In genomic region chr12:127664901-127665300, GRCh38 we compare ENCODE assay signal across 16 cellular contexts.
A peak's percentile ranks its signal among the peaks of the same experiment; 100 is the strongest.
DNase-seq lines count a peak whose midpoint lies in the region; FAIRE-seq and TF ChIP-seq lines count a peak whose summit lies in the region.
"Had no signal": no experiment of that assay in that cellular context is flagged by ENCODE, and none has a peak within 500 bp of the region (broad histone marks: within the 10 kb centered on the region; RNA-seq: fewer than 3 reads in every experiment).

No MANE protein-coding gene starts in this region.

- H3K27me3 ChIP-seq in astrocyte (ENCODE audit: insufficient read depth, low read length) = no peaks in the 10 kb centered on the region

- H3K36me3 Mint-ChIP-seq in astrocyte (ENCODE audit: low read depth, unreplicated experiment) (no peaks in the 10 kb centered on the region), osteocyte (ENCODE audit: unreplicated experiment) (no peaks in the 10 kb centered on the region)
- H3K36me3 Mint-ChIP-seq: IgD-negative memory B cell had no signal

- no peaks in the 10 kb centered on the region for H3K4me1 ChIP-seq in astrocyte (ENCODE audit: insufficient read depth, low read length)
- H3K4me1 ChIP-seq: A549 had no signal

- H3K4me2 ChIP-seq in astrocyte (ENCODE audit: low read length) = no peak overlapping the region
- H3K4me2 ChIP-seq: A549 had no signal

- FAIRE-seq in astrocyte (lab: Jason Lieb, UNC) (no peak), GM12891 (lab: Jason Lieb, UNC) (no peak)
- FAIRE-seq: A549, GM19239, H54 had no signal

- no peak overlapping the region for H3K4me3 Mint-ChIP-seq in astrocyte (ENCODE audit: unreplicated experiment)
- no peak overlapping the region for H3K4me3 Mint-ChIP-seq in osteocyte (ENCODE audit: unreplicated experiment)
- H3K4me3 Mint-ChIP-seq: CD4-positive, alpha-beta T cell; IgD-negative memory B cell had no signal

- no peaks in the 10 kb centered on the region for H3K27me3 Mint-ChIP-seq in astrocyte (ENCODE audit: low read depth, unreplicated experiment)
- H3K27me3 Mint-ChIP-seq in osteocyte (ENCODE audit: unreplicated experiment) = peaks cover 28% of the 10 kb centered on the region
- H3K27me3 Mint-ChIP-seq: CD4-positive, alpha-beta T cell; IgD-negative memory B cell had no signal

- H4K20me1 ChIP-seq in astrocyte (ENCODE audit: insufficient read depth, low read length) = no peaks in the 10 kb centered on the region

- H3K27ac Mint-ChIP-seq in astrocyte (ENCODE audit: unreplicated experiment) (no peak overlapping the region), osteocyte (ENCODE audit: unreplicated experiment) (no peak overlapping the region)
- H3K27ac Mint-ChIP-seq: CD4-positive, alpha-beta T cell; IgD-negative memory B cell had no signal

- TF ChIP-seq CTCF in astrocyte (IDR thresholded peaks at IDR 0.05; ENCODE audit: insufficient read depth, low read depth, low read length) = no peak
- TF ChIP-seq CTCF in osteocyte (IDR thresholded peaks at IDR 0.05) = no peak

- DNase-seq in EL (peak; percentile 17), astrocyte (ENCODE audit: low read depth) (peak; percentile 40), osteocyte (ENCODE audit: extremely low spot score, unreplicated experiment) (peak; percentile 5), AG08395 (ENCODE audit: low spot score) (no peak), GM12891 (ENCODE audit: insufficient read length, low spot score) (no peak), germinal center (ENCODE audit: low spot score) (no peak)
- DNase-seq: C1 segment of cervical spinal cord; Calu3; CD4-positive, alpha-beta T cell; DMS 273 treated with DMSO at 0.1 percent for 48 hours; GDM1; KG1 had no signal

- H3K36me3 ChIP-seq in astrocyte (ENCODE audit: insufficient read depth, low read length) = no peaks in the 10 kb centered on the region

- no peaks in the 10 kb centered on the region for H3K79me2 ChIP-seq in astrocyte (ENCODE audit: insufficient read depth, low read length)

- no peaks in the 10 kb centered on the region for H3K9me3 ChIP-seq in astrocyte (ENCODE audit: insufficient read depth, low read depth, low read length)
- H3K9me3 ChIP-seq: A549 had no signal

- peaks cover 9% of the 10 kb centered on the region for H3K9me3 Mint-ChIP-seq in astrocyte (ENCODE audit: unreplicated experiment)
- H3K9me3 Mint-ChIP-seq in osteocyte (ENCODE audit: unreplicated experiment) = no peaks in the 10 kb centered on the region
- H3K9me3 Mint-ChIP-seq: CD4-positive, alpha-beta T cell had no signal

- H3K9ac ChIP-seq in astrocyte (ENCODE audit: low read length) = no peak overlapping the region

- no peak overlapping the region for H2AFZ ChIP-seq in astrocyte (ENCODE audit: low read depth, low read length)

- H3K4me1 Mint-ChIP-seq in astrocyte (ENCODE audit: low read depth, unreplicated experiment) (no peaks in the 10 kb centered on the region), osteocyte (ENCODE audit: unreplicated experiment) (no peaks in the 10 kb centered on the region)

- H3K27ac ChIP-seq in astrocyte (ENCODE audit: low read depth, low read length) = no peak overlapping the region
- H3K27ac ChIP-seq: A549 had no signal

- no peak overlapping the region for H3K4me3 ChIP-seq in astrocyte (ENCODE audit: insufficient read depth, low read depth, low read length)
- H3K4me3 ChIP-seq: A549 had no signal

- no peak for TF ChIP-seq POLR2A in GM12891 (IDR thresholded peaks at IDR 0.05; ENCODE audit: low read depth, low read length)

TF ChIP-seq in GM12891, 5 proteins besides CTCF, POLR2A, EP300 and RAD21:
- TF ChIP-seq SPI1 (IDR thresholded peaks at IDR 0.05; ENCODE audit: low read depth, low read length) (no peak), TAF1 (IDR thresholded peaks at IDR 0.05; ENCODE audit: low read depth, low read length) (no peak), PAX5 (IDR thresholded peaks at IDR 0.05; ENCODE audit: insufficient read depth, low read length, severe bottlenecking) (no peak), POLR2AphosphoS5 (IDR thresholded peaks at IDR 0.05; ENCODE audit: low read depth, low read length) (no peak), POU2F2 (IDR thresholded peaks at IDR 0.05; ENCODE audit: low read depth, low read length) (no peak)

Comparison
In these comparisons a context has a peak if more than half of its experiments do, and no peak if none do; other contexts are left out.
1. DNase-seq: peak in EL (single experiment), astrocyte (single experiment) and osteocyte (single experiment); none in AG08395 (single experiment), GM12891 (single experiment) and germinal center (single experiment).